ENCODE assay signal across 12 cellular contexts in genomic region chr11:122807731-122808485, GRCh38. TPM values are rescaled to one million over a fixed set of nuclear protein-coding genes. Genes with fewer than 3 reads are reported as not detected.
DNase-seq lines count a peak whose midpoint lies in the region; ATAC-seq, FAIRE-seq and TF ChIP-seq lines count a peak whose summit lies in the region.
"Had no signal": no experiment of that assay in that cellular context is flagged by ENCODE, and none has a peak within 500 bp of the region (broad histone marks: within the 10 kb centered on the region; RNA-seq: fewer than 3 reads in every experiment).

No MANE protein-coding gene starts in this region.

- H3K36me3 ChIP-seq in A673 (ENCODE audit: insufficient read depth, low read length, poor library complexity, severe bottlenecking) (no peaks in the 10 kb centered on the region), HEK293 (ENCODE audit: control insufficient read depth in 2 of 2, insufficient read depth in 1 of 2, low read length in 2 of 2) (no peaks in the 10 kb centered on the region), astrocyte (ENCODE audit: insufficient read depth, low read length) (peaks cover 16% of the 10 kb centered on the region), muscle layer of duodenum (ENCODE audit: control insufficient read depth in 1 of 2, insufficient read depth in 2 of 2, low read length in 2 of 2) (peaks cover 0 to 13% of the 10 kb centered on the region in 2 donors)
- H3K36me3 ChIP-seq: tibial nerve had no signal

- H3K4me3 ChIP-seq in A673 (ENCODE audit: low read depth, low read length, poor library complexity, severe bottlenecking) (peak overlapping the region; percentile 8), HEK293 (ENCODE audit: low read depth, low read length) (no peak overlapping the region), astrocyte (ENCODE audit: insufficient read depth, low read depth, low read length) (no peak overlapping the region), muscle layer of duodenum (ENCODE audit: low read depth in 1 of 2, low read length in 2 of 2) (no peak overlapping the region)
- H3K4me3 ChIP-seq: tibial nerve had no signal

- H3K27me3 ChIP-seq in A673 (replicated peaks; ENCODE audit: insufficient read depth, low read depth, low read length, poor library complexity), result no peaks in the 10 kb centered on the region
- H3K27me3 ChIP-seq in astrocyte (ENCODE audit: insufficient read depth, low read length), result no peaks in the 10 kb centered on the region
- no peaks in the 10 kb centered on the region for H3K27me3 ChIP-seq in muscle layer of duodenum (ENCODE audit: low read depth, low read length)
- H3K27me3 ChIP-seq: tibial nerve had no signal

- intact Hi-C loops in A673 (cut with micrococcal nuclease; ENCODE audit: unreplicated experiment), result no loop called here

- H3K9me3 ChIP-seq in A673 (ENCODE audit: low read depth, low read length, poor library complexity, severe bottlenecking), result no peaks in the 10 kb centered on the region
- no peaks in the 10 kb centered on the region for H3K9me3 ChIP-seq in HEK293 (ENCODE audit: control insufficient read depth, insufficient read depth, low read depth, low read length)
- H3K9me3 ChIP-seq in astrocyte (ENCODE audit: insufficient read depth, low read depth, low read length), result no peaks in the 10 kb centered on the region
- H3K9me3 ChIP-seq in muscle layer of duodenum (ENCODE audit: control insufficient read depth in 1 of 2, low read length in 2 of 2), result no peaks in the 10 kb centered on the region
- H3K9me3 ChIP-seq: tibial nerve had no signal

- no peaks in the 10 kb centered on the region for H4K20me1 ChIP-seq in astrocyte (ENCODE audit: insufficient read depth, low read length)

- H3K4me1 ChIP-seq in A673 (ENCODE audit: insufficient read depth, low read length, poor library complexity, severe bottlenecking) (peaks cover 62% of the 10 kb centered on the region), HEK293 (ENCODE audit: control insufficient read depth, insufficient read depth, low read length) (no peaks in the 10 kb centered on the region), astrocyte (ENCODE audit: insufficient read depth, low read length) (peaks cover 31% of the 10 kb centered on the region), muscle layer of duodenum (ENCODE audit: control insufficient read depth in 1 of 2, insufficient read depth in 2 of 2, low read length in 2 of 2) (no peaks in the 10 kb centered on the region)

- peaks cover 4% of the 10 kb centered on the region for H3K36me3 Mint-ChIP-seq in astrocyte (ENCODE audit: low read depth, unreplicated experiment)

- no peaks in the 10 kb centered on the region for H3K79me2 ChIP-seq in astrocyte (ENCODE audit: insufficient read depth, low read length)

- no peaks in the 10 kb centered on the region for H3K9me3 Mint-ChIP-seq in astrocyte (ENCODE audit: unreplicated experiment)

- H3K4me3 Mint-ChIP-seq in astrocyte (ENCODE audit: unreplicated experiment), result peak overlapping the region; percentile 29

- ATAC-seq in HG03135 (IDR thresholded peaks at IDR 0.05; ENCODE audit: unreplicated experiment), result no peak
- no peak for ATAC-seq in esophagus mucosa

- peak; percentile 73 for DNase-seq in A673 (ENCODE audit: low spot score)
- DNase-seq in astrocyte (ENCODE audit: low read depth), result no peak
- DNase-seq in inferior parietal cortex (ENCODE audit: extremely low spot score), result no peak
- no peak for DNase-seq in RCC 7860 (ENCODE audit: low spot score)
- DNase-seq: activated naive CD4-positive, alpha-beta T cell treated with anti-CD3 and anti-CD28 coated beads, Interleukin-2, amount 50 U/mL, for 16 hours; NCI-H2029 treated with DMSO at 0.1 percent for 48 hours had no signal

- no TSS peak for BruUV-seq in A673 (replicated peaks; lab: Mats Ljungman, UMichigan)

- FAIRE-seq in astrocyte (lab: Jason Lieb, UNC) (no peak), RCC 7860 (lab: Jason Lieb, UNC) (no peak)

- peak overlapping the region; percentile 39 for H3K4me2 ChIP-seq in astrocyte (ENCODE audit: low read length)

- H3K9ac ChIP-seq in astrocyte (ENCODE audit: low read length), result no peak overlapping the region

- H3K4me1 Mint-ChIP-seq in astrocyte (ENCODE audit: low read depth, unreplicated experiment), result peaks cover 38% of the 10 kb centered on the region

- H3K27me3 Mint-ChIP-seq in astrocyte (ENCODE audit: low read depth, unreplicated experiment), result no peaks in the 10 kb centered on the region

- H3K27ac Mint-ChIP-seq in astrocyte (ENCODE audit: unreplicated experiment), result peak overlapping the region; percentile 87

- POLR2A ChIA-PET in A673 (lab: Charles Lee; ENCODE audit: low non-redundant PET) (interaction anchor here (0.6 kb wide), 1 partner anchor 93 kb away, joined by 3 read pairs; no protein-coding TSS in a partner anchor), HEK293 (lab: Yijun Ruan, JAX) (interaction anchor here (0.7 kb wide), 1 partner anchor 76 kb away, joined by 3 read pairs; no protein-coding TSS in a partner anchor)

- TF ChIP-seq CTCF in A673 (conservative IDR thresholded peaks at IDR 0.05; ENCODE audit: low read depth, low read length) (no peak), HEK293 (tag by site-specific recombination; IDR thresholded peaks at IDR 0.05) (no peak), astrocyte (IDR thresholded peaks at IDR 0.05; ENCODE audit: insufficient read depth, low read depth, low read length) (no peak)

- CTCF ChIA-PET in A673 (lab: Charles Lee), result interaction anchor here (1.4 kb wide), 1 partner anchor 12 kb away, joined by 6 read pairs; no protein-coding TSS in a partner anchor
- CTCF ChIA-PET in HEK293 (lab: Yijun Ruan, JAX), result interaction anchor here (0.6 to 6.8 kb wide), 6 partner anchors 12 to 215 kb away, joined by 3 to 26 read pairs (median 4); no protein-coding TSS in a partner anchor

- peak overlapping the region; percentile 82 for H3K27ac ChIP-seq in A673 (ENCODE audit: low read depth, low read length, poor library complexity, severe bottlenecking)
- H3K27ac ChIP-seq in HEK293 (ENCODE audit: extremely low read depth, low read depth, low read length), result 0 out of 2 replicates have a peak overlapping the region, but pooled peaks have one; percentile 13
- H3K27ac ChIP-seq in astrocyte (ENCODE audit: low read depth, low read length), result peak overlapping the region; percentile 6
- H3K27ac ChIP-seq in muscle layer of duodenum (ENCODE audit: low read length), result peak overlapping the region; percentile 10
- H3K27ac ChIP-seq: C4-2B had no signal

- H2AFZ ChIP-seq in astrocyte (ENCODE audit: low read depth, low read length), result no peak overlapping the region

TF ChIP-seq in HEK293, 187 proteins besides CTCF, POLR2A, EP300 and RAD21:
- TF ChIP-seq GLIS1 (tag by site-specific recombination; IDR thresholded peaks at IDR 0.05) (peak; percentile 58), FEZF1 (tag by site-specific recombination; IDR thresholded peaks at IDR 0.05) (0 out of 2 replicates have a peak, but pooled peaks have one; percentile 13), ZNF112 (tag by site-specific recombination; IDR thresholded peaks at IDR 0.05) (no peak)

RNA-seq across cellular contexts. Expression of gene CRTAM, which starts 30.4 kb away (rescaled TPM):
- total RNA-seq in A673 (2021) (not detected in 2 replicates), astrocyte (not detected in 2 replicates), esophagus mucosa (not detected)

Comparison
In these comparisons a context has a peak if more than half of its experiments do, and no peak if none do; other contexts are left out.
1. H3K27ac ChIP-seq: peak in every context shown above with its lines; median percentile 82 in A673; 13 in HEK293; 10 in muscle layer of duodenum; 6 in astrocyte.